ENCODE assay signal across 1 cellular context in the genomic region with DNA sequence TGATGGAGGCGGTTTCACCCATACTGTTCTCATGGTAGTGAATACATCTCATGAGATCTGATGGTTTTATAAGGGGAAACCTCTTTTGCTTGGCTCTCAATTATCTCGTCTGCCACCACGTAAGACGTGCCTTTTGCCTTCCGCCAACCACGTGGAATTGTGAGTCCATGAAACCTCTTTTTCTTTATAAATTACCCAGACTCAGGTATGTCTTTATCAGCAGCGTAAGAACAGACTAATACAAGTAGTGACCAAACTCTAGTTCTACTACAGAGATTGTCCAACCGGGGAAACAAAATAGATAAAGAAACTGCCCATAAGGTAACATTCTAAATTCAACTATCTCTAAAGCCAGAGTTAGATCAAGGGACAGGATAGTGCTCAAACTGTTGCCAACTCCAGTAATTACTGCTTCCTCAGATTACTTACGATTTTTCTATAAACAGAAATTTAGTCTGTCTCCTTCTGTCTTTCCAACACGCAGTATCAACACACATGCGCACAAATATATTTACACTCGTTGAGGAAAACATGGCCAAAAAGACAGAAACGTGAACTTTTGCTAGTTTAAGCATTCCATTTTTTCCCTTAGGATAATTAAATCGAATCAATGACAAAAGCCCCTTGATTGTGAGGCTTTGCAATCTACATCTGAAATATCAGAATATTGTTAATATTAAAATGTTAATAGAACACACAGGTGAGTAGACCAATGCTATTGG.
TF ChIP-seq lines count a peak whose summit lies in the region.

No MANE protein-coding gene starts in this region.

TF ChIP-seq in K562, 482 proteins besides CTCF, POLR2A, EP300 and RAD21 (continued from another document and continues in another):
- TF ChIP-seq, protein P1, sequence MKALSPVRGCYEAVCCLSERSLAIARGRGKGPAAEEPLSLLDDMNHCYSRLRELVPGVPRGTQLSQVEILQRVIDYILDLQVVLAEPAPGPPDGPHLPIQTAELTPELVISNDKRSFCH (CRISPR knock-in tag; IDR thresholded peaks at IDR 0.05) = no peak
- TF ChIP-seq, protein P1 (tag; IDR thresholded peaks at IDR 0.05) = no peak
- TF ChIP-seq SLC30A9 (CRISPR knock-in tag; IDR thresholded peaks at IDR 0.05) (no peak), ZNF584 (CRISPR knock-in tag; IDR thresholded peaks at IDR 0.05; ENCODE audit: low read depth) (0 out of 2 replicates have a peak, but pooled peaks have one; percentile 30), POLR3G (IDR thresholded peaks at IDR 0.05; ENCODE audit: extremely low read depth, insufficient read length, insufficient replicate concordance) (no peak), L3MBTL2 (IDR thresholded peaks at IDR 0.05) (peak; percentile 38; the same call in 1 of the 2 replicates), PREB (CRISPR knock-in tag; IDR thresholded peaks at IDR 0.05) (no peak), ZZZ3 (IDR thresholded peaks at IDR 0.05) (no peak), STAT5B (CRISPR knock-in tag; IDR thresholded peaks at IDR 0.05) (no peak), CBX1 (IDR thresholded peaks at IDR 0.05; ENCODE audit: low read depth) (no peak), ZNF76 (CRISPR knock-in tag; IDR thresholded peaks at IDR 0.05; ENCODE audit: borderline replicate concordance) (no peak), SMAD3 (CRISPR knock-in tag; conservative IDR thresholded peaks at IDR 0.05) (no peak), KDM1A (IDR thresholded peaks at IDR 0.05) (peak in 1 of 2 experiments; percentile 48; a peak in 2 of 4 replicates), SOX6 (IDR thresholded peaks at IDR 0.05) (peak; percentile 52; the same call in 1 of the 2 replicates), ATF6 (CRISPR knock-in tag; IDR thresholded peaks at IDR 0.05) (0 out of 2 replicates have a peak, but pooled peaks have one; percentile 55), CREB1 (IDR thresholded peaks at IDR 0.05) (peak; percentile 35; the same call in 1 of the 2 replicates), CREB1 (CRISPR knock-in tag; IDR thresholded peaks at IDR 0.05) (no peak), SMARCA4 (IDR thresholded peaks at IDR 0.05) (peak; percentile 76), FOXK2 (conservative IDR thresholded peaks at IDR 0.05 in 1 of 2, IDR thresholded peaks at IDR 0.05 in 1 of 2; ENCODE audit: low read depth in 2 of 2) (no peak), POLR2AphosphoS2 (IDR thresholded peaks at IDR 0.05; ENCODE audit: low read length) (no peak), JUND (IDR thresholded peaks at IDR 0.05; ENCODE audit: borderline replicate concordance, low read depth, low read length) (no peak), JUND (tag; IDR thresholded peaks at IDR 0.05; ENCODE audit: borderline replicate concordance, low read depth, low read length) (0 out of 3 replicates have a peak, but pooled peaks have one; percentile 55), NCOA6 (IDR thresholded peaks at IDR 0.05) (no peak), HNRNPUL1 (IDR thresholded peaks at IDR 0.05; ENCODE audit: low read length) (no peak), CHD2 (IDR thresholded peaks at IDR 0.05; ENCODE audit: low read depth, low read length) (no peak), NFIX (CRISPR knock-in tag; IDR thresholded peaks at IDR 0.05; ENCODE audit: low read depth) (no peak), RAD51 (IDR thresholded peaks at IDR 0.05; ENCODE audit: borderline replicate concordance, low read depth) (no peak)
- TF ChIP-seq, protein P2, sequence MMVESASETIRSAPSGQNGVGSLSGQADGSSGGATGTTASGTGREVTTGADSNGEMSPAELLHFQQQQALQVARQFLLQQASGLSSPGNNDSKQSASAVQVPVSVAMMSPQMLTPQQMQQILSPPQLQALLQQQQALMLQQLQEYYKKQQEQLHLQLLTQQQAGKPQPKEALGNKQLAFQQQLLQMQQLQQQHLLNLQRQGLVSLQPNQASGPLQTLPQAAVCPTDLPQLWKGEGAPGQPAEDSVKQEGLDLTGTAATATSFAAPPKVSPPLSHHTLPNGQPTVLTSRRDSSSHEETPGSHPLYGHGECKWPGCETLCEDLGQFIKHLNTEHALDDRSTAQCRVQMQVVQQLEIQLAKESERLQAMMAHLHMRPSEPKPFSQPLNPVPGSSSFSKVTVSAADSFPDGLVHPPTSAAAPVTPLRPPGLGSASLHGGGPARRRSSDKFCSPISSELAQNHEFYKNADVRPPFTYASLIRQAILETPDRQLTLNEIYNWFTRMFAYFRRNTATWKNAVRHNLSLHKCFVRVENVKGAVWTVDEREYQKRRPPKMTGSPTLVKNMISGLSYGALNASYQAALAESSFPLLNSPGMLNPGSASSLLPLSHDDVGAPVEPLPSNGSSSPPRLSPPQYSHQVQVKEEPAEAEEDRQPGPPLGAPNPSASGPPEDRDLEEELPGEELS (CRISPR knock-in tag; IDR thresholded peaks at IDR 0.05; ENCODE audit: borderline replicate concordance) = no peak
- TF ChIP-seq, protein P3, sequence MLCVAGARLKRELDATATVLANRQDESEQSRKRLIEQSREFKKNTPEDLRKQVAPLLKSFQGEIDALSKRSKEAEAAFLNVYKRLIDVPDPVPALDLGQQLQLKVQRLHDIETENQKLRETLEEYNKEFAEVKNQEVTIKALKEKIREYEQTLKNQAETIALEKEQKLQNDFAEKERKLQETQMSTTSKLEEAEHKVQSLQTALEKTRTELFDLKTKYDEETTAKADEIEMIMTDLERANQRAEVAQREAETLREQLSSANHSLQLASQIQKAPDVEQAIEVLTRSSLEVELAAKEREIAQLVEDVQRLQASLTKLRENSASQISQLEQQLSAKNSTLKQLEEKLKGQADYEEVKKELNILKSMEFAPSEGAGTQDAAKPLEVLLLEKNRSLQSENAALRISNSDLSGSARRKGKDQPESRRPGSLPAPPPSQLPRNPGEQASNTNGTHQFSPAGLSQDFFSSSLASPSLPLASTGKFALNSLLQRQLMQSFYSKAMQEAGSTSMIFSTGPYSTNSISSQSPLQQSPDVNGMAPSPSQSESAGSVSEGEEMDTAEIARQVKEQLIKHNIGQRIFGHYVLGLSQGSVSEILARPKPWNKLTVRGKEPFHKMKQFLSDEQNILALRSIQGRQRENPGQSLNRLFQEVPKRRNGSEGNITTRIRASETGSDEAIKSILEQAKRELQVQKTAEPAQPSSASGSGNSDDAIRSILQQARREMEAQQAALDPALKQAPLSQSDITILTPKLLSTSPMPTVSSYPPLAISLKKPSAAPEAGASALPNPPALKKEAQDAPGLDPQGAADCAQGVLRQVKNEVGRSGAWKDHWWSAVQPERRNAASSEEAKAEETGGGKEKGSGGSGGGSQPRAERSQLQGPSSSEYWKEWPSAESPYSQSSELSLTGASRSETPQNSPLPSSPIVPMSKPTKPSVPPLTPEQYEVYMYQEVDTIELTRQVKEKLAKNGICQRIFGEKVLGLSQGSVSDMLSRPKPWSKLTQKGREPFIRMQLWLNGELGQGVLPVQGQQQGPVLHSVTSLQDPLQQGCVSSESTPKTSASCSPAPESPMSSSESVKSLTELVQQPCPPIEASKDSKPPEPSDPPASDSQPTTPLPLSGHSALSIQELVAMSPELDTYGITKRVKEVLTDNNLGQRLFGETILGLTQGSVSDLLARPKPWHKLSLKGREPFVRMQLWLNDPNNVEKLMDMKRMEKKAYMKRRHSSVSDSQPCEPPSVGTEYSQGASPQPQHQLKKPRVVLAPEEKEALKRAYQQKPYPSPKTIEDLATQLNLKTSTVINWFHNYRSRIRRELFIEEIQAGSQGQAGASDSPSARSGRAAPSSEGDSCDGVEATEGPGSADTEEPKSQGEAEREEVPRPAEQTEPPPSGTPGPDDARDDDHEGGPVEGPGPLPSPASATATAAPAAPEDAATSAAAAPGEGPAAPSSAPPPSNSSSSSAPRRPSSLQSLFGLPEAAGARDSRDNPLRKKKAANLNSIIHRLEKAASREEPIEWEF (CRISPR knock-in tag; IDR thresholded peaks at IDR 0.05) = 0 out of 2 replicates have a peak, but pooled peaks have one; percentile 6
- TF ChIP-seq, protein P4, sequence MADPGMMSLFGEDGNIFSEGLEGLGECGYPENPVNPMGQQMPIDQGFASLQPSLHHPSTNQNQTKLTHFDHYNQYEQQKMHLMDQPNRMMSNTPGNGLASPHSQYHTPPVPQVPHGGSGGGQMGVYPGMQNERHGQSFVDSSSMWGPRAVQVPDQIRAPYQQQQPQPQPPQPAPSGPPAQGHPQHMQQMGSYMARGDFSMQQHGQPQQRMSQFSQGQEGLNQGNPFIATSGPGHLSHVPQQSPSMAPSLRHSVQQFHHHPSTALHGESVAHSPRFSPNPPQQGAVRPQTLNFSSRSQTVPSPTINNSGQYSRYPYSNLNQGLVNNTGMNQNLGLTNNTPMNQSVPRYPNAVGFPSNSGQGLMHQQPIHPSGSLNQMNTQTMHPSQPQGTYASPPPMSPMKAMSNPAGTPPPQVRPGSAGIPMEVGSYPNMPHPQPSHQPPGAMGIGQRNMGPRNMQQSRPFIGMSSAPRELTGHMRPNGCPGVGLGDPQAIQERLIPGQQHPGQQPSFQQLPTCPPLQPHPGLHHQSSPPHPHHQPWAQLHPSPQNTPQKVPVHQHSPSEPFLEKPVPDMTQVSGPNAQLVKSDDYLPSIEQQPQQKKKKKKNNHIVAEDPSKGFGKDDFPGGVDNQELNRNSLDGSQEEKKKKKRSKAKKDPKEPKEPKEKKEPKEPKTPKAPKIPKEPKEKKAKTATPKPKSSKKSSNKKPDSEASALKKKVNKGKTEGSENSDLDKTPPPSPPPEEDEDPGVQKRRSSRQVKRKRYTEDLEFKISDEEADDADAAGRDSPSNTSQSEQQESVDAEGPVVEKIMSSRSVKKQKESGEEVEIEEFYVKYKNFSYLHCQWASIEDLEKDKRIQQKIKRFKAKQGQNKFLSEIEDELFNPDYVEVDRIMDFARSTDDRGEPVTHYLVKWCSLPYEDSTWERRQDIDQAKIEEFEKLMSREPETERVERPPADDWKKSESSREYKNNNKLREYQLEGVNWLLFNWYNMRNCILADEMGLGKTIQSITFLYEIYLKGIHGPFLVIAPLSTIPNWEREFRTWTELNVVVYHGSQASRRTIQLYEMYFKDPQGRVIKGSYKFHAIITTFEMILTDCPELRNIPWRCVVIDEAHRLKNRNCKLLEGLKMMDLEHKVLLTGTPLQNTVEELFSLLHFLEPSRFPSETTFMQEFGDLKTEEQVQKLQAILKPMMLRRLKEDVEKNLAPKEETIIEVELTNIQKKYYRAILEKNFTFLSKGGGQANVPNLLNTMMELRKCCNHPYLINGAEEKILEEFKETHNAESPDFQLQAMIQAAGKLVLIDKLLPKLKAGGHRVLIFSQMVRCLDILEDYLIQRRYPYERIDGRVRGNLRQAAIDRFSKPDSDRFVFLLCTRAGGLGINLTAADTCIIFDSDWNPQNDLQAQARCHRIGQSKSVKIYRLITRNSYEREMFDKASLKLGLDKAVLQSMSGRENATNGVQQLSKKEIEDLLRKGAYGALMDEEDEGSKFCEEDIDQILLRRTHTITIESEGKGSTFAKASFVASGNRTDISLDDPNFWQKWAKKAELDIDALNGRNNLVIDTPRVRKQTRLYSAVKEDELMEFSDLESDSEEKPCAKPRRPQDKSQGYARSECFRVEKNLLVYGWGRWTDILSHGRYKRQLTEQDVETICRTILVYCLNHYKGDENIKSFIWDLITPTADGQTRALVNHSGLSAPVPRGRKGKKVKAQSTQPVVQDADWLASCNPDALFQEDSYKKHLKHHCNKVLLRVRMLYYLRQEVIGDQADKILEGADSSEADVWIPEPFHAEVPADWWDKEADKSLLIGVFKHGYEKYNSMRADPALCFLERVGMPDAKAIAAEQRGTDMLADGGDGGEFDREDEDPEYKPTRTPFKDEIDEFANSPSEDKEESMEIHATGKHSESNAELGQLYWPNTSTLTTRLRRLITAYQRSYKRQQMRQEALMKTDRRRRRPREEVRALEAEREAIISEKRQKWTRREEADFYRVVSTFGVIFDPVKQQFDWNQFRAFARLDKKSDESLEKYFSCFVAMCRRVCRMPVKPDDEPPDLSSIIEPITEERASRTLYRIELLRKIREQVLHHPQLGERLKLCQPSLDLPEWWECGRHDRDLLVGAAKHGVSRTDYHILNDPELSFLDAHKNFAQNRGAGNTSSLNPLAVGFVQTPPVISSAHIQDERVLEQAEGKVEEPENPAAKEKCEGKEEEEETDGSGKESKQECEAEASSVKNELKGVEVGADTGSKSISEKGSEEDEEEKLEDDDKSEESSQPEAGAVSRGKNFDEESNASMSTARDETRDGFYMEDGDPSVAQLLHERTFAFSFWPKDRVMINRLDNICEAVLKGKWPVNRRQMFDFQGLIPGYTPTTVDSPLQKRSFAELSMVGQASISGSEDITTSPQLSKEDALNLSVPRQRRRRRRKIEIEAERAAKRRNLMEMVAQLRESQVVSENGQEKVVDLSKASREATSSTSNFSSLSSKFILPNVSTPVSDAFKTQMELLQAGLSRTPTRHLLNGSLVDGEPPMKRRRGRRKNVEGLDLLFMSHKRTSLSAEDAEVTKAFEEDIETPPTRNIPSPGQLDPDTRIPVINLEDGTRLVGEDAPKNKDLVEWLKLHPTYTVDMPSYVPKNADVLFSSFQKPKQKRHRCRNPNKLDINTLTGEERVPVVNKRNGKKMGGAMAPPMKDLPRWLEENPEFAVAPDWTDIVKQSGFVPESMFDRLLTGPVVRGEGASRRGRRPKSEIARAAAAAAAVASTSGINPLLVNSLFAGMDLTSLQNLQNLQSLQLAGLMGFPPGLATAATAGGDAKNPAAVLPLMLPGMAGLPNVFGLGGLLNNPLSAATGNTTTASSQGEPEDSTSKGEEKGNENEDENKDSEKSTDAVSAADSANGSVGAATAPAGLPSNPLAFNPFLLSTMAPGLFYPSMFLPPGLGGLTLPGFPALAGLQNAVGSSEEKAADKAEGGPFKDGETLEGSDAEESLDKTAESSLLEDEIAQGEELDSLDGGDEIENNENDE (IDR thresholded peaks at IDR 0.05; ENCODE audit: low read depth, low read length) = no peak
